Comparison of ENCODE assay signal across 25 cellular contexts in genomic region chr9:37996812-37997202, GRCh38.
A peak's percentile ranks its signal among the peaks of the same experiment; 100 is the strongest.
DNase-seq lines count a peak whose midpoint lies in the region; ATAC-seq and TF ChIP-seq lines count a peak whose summit lies in the region.
"Had no signal": no experiment of that assay in that cellular context is flagged by ENCODE, and none has a peak within 500 bp of the region (broad histone marks: within the 10 kb centered on the region; RNA-seq: fewer than 3 reads in every experiment).

No MANE protein-coding gene starts in this region.

- H3K9me3 ChIP-seq in cardiac muscle cell (ENCODE audit: low read depth) (no peaks in the 10 kb centered on the region), heart right ventricle (no peaks in the 10 kb centered on the region), WERI-Rb-1 (ENCODE audit: severe bottlenecking) (no peaks in the 10 kb centered on the region)
- H3K9me3 ChIP-seq: Caco-2, mucosa of descending colon, uterus had no signal

- 97 to 98% methylated on average over 4 of the region's 4 CpGs for WGBS in heart right ventricle, 2 donors

- intact Hi-C loops in heart right ventricle (cut with DNase I): no loop called here

- H3K4me1 Mint-ChIP-seq in glutamatergic neuron (ENCODE audit: low read depth, unreplicated experiment): peaks cover 65% of the 10 kb centered on the region

- DNase-seq in cardiac muscle cell (ENCODE audit: low read depth in 1 of 2, low spot score in 1 of 2) (no peak), heart right ventricle (no peak), WERI-Rb-1 (peak; percentile 34), glutamatergic neuron (no peak), substantia nigra (lab: John Stamatoyannopoulos, UW) (no peak), foreskin melanocyte (no peak), GM19240 (ENCODE audit: insufficient read length, low spot score) (no peak), amniotic stem cell (lab: John Stamatoyannopoulos, UW) (no peak)
- DNase-seq: activated CD8-positive, alpha-beta T cell treated with anti-CD3 and anti-CD28 coated beads for 36 hours; activated gamma-delta T cell; activated naive CD8-positive, alpha-beta T cell treated with anti-CD3 and anti-CD28 coated beads, Interleukin-2, amount 50 U/mL, for 24 hours; Caco-2; cortex of kidney; DND-41; islet precursor cell; mucosa of descending colon; NCI-H1048; NCI-H2029; NCI-H2227 treated with DMSO at 0.1 percent for 48 hours; stimulated activated CD4-positive, alpha-beta T cell treated with anti-CD3 and anti-CD28 coated beads, Interleukin-1b, Interleukin-23, amount 100 ng/mL, for 48 hours; uterus had no signal

- H3K9me3 Mint-ChIP-seq in glutamatergic neuron (ENCODE audit: unreplicated experiment): peaks cover 38% of the 10 kb centered on the region
- H3K9me3 Mint-ChIP-seq: activated CD8-positive, alpha-beta T cell treated with anti-CD3 and anti-CD28 coated beads for 36 hours; activated naive CD8-positive, alpha-beta T cell treated with anti-CD3 and anti-CD28 coated beads, Interleukin-2, amount 50 U/mL, for 24 hours; neural crest cell had no signal

- H3K27me3 Mint-ChIP-seq in glutamatergic neuron (ENCODE audit: unreplicated experiment): peaks cover 31% of the 10 kb centered on the region
- H3K27me3 Mint-ChIP-seq: activated CD8-positive, alpha-beta T cell treated with anti-CD3 and anti-CD28 coated beads for 36 hours had no signal

- TF ChIP-seq CTCF in cardiac muscle cell (IDR thresholded peaks at IDR 0.05; ENCODE audit: low read depth, low read length) (no peak), heart right ventricle (IDR thresholded peaks at IDR 0.05) (no peak), WERI-Rb-1 (IDR thresholded peaks at IDR 0.05; ENCODE audit: low read depth, low read length) (no peak), glutamatergic neuron (IDR thresholded peaks at IDR 0.05; ENCODE audit: partially characterized antibody, unreplicated experiment) (no peak)

- H3K4me3 Mint-ChIP-seq in glutamatergic neuron (ENCODE audit: unreplicated experiment): peak overlapping the region; percentile 12
- H3K4me3 Mint-ChIP-seq: activated CD8-positive, alpha-beta T cell treated with anti-CD3 and anti-CD28 coated beads for 36 hours; activated naive CD8-positive, alpha-beta T cell treated with anti-CD3 and anti-CD28 coated beads, Interleukin-2, amount 50 U/mL, for 24 hours; neural crest cell had no signal

- H3K4me3 ChIP-seq in cardiac muscle cell (no peak overlapping the region), heart right ventricle (no peak overlapping the region), WERI-Rb-1 (ENCODE audit: low read depth, low read length) (no peak overlapping the region)
- H3K4me3 ChIP-seq: mucosa of descending colon, skin epidermis, uterus had no signal

- ATAC-seq in heart right ventricle: no peak
- ATAC-seq: activated CD4-positive, CD25-positive, alpha-beta regulatory T cell treated with anti-CD3 and anti-CD28 coated beads, Interleukin-2, amount 50 U/mL, for 24 hours; activated CD8-positive, alpha-beta T cell treated with anti-CD3 and anti-CD28 coated beads for 36 hours; activated naive CD8-positive, alpha-beta T cell treated with anti-CD3 and anti-CD28 coated beads, Interleukin-2, amount 50 U/mL, for 24 hours; mucosa of descending colon; Right ventricle myocardium inferior had no signal

- peak overlapping the region; percentile 59 for H3K27ac ChIP-seq in cardiac muscle cell
- H3K27ac ChIP-seq in heart right ventricle: peak overlapping the region in 1 of 10 donors; percentile 74
- peak overlapping the region; percentile 77 for H3K27ac ChIP-seq in WERI-Rb-1
- H3K27ac ChIP-seq in substantia nigra (ENCODE audit: low read depth, low read length, poor library complexity, severe bottlenecking): peak overlapping the region; percentile 99
- H3K27ac ChIP-seq: uterus had no signal

- H3K27me3 ChIP-seq in cardiac muscle cell: no peaks in the 10 kb centered on the region
- H3K27me3 ChIP-seq in heart right ventricle: no peaks in the 10 kb centered on the region
- H3K27me3 ChIP-seq in WERI-Rb-1 (ENCODE audit: insufficient read depth, low read depth, severe bottlenecking): no peaks in the 10 kb centered on the region
- H3K27me3 ChIP-seq: uterus had no signal

- H3K27ac Mint-ChIP-seq in glutamatergic neuron (ENCODE audit: unreplicated experiment): peak overlapping the region; percentile 99
- H3K27ac Mint-ChIP-seq: activated CD8-positive, alpha-beta T cell treated with anti-CD3 and anti-CD28 coated beads for 36 hours; activated naive CD8-positive, alpha-beta T cell treated with anti-CD3 and anti-CD28 coated beads, Interleukin-2, amount 50 U/mL, for 24 hours had no signal

- H3K36me3 Mint-ChIP-seq in glutamatergic neuron (ENCODE audit: unreplicated experiment): no peaks in the 10 kb centered on the region

- H3K4me1 ChIP-seq in cardiac muscle cell (ENCODE audit: low read depth) (peaks cover 72% of the 10 kb centered on the region), heart right ventricle (peaks cover 20 to 89% (median 78%) of the 10 kb centered on the region in 9 donors)
- H3K4me1 ChIP-seq: Caco-2, uterus had no signal

- H3K36me3 ChIP-seq in cardiac muscle cell: no peaks in the 10 kb centered on the region
- H3K36me3 ChIP-seq in heart right ventricle: peaks cover 0 to 4% (median 0%) of the 10 kb centered on the region in 9 donors
- peaks cover 23% of the 10 kb centered on the region for H3K36me3 ChIP-seq in WERI-Rb-1
- H3K36me3 ChIP-seq: uterus had no signal
